In the genomic region with DNA sequence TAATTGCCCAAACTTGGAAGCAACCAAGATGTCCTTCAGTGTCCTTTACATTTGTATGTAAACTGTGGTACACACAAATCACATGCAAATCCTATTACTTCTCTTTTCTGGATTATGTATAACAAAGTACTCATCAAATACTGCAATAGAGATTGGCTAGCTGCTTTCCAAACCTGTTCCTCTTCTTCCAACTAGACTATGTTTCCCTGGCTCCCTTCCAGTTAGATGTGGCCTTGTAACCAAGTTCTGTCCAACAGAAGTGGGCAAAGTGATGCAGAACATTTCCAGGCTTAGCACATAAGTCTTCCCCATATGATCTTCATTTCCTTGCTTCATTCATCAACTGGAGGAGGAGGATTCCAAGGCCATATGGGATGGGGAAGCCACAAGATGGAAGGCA, we compare ENCODE assay signal across 19 cellular contexts.
"Had no signal": no experiment of that assay in that cellular context is flagged by ENCODE, and none has a peak within 500 bp of the region (broad histone marks: within the 10 kb centered on the region; RNA-seq: fewer than 3 reads in every experiment).

No MANE protein-coding gene starts in this region.

- H3K27me3 Mint-ChIP-seq: activated naive CD8-positive, alpha-beta T cell treated with anti-CD3 and anti-CD28 coated beads, Interleukin-2, amount 10 ng/mL, durations not matched to agents 7 days and 5 days; dendritic cell treated with granulocyte-macrophage colony-stimulating factor and Interleukin-4, amounts not matched to agents 40 ng/mL and 50 ng/mL, for 4 days; effector memory CD8-positive, alpha-beta T cell; naive thymus-derived CD4-positive, alpha-beta T cell had no signal

- H3K27ac ChIP-seq: brain microvascular endothelial cell, thoracic aorta had no signal

- ATAC-seq: effector memory CD8-positive, alpha-beta T cell; left colon; naive thymus-derived CD4-positive, alpha-beta T cell had no signal

- H3K27me3 ChIP-seq: brain microvascular endothelial cell had no signal

- H3K36me3 ChIP-seq: brain microvascular endothelial cell, thoracic aorta had no signal

- H3K9me3 ChIP-seq: thoracic aorta had no signal

- H3K4me3 ChIP-seq: lung, thoracic aorta had no signal

- FAIRE-seq: islet of Langerhans had no signal

- H3K4me3 Mint-ChIP-seq: activated naive CD8-positive, alpha-beta T cell treated with anti-CD3 and anti-CD28 coated beads, Interleukin-2, amount 10 ng/mL, durations not matched to agents 7 days and 5 days; activated T-helper 1 cell treated with anti-CD3 and anti-CD28 coated beads, Interleukin-12 subunit alpha, Interleukin-12 subunit beta, Interleukin-2, Interleukin-4 antibody, amounts not matched to agents 30 ng/mL and 10 ng/mL and 1 ng/mL, durations not matched to agents 14 hours and 24 hours and 36 hours; dendritic cell treated with granulocyte-macrophage colony-stimulating factor and Interleukin-4, amounts not matched to agents 40 ng/mL and 50 ng/mL, for 4 days; effector memory CD8-positive, alpha-beta T cell; naive thymus-derived CD4-positive, alpha-beta T cell had no signal

- DNase-seq: activated CD4-positive, CD25-positive, alpha-beta regulatory T cell treated with anti-CD3 and anti-CD28 coated beads, Interleukin-2, amount 50 U/mL, for 72 hours; activated naive CD4-positive, alpha-beta T cell; activated naive CD8-positive, alpha-beta T cell treated with anti-CD3 and anti-CD28 coated beads, Interleukin-2, amount 10 ng/mL, durations not matched to agents 7 days and 5 days; anterior cingulate cortex; brain microvascular endothelial cell; effector memory CD8-positive, alpha-beta T cell; foreskin melanocyte; head of caudate nucleus; left colon; naive thymus-derived CD4-positive, alpha-beta T cell; retina; stimulated activated CD4-positive, alpha-beta T cell treated with anti-CD3 and anti-CD28 coated beads, Interleukin-12 subunit alpha, Interleukin-12 subunit beta, amount 100 ng/mL, for 4 hours; stimulated activated CD4-positive, alpha-beta T cell treated with anti-CD3 and anti-CD28 coated beads, Interleukin-2, amount 100 ng/mL, for 24 hours; T1000 had no signal

- H3K36me3 Mint-ChIP-seq: activated naive CD8-positive, alpha-beta T cell treated with anti-CD3 and anti-CD28 coated beads, Interleukin-2, amount 10 ng/mL, durations not matched to agents 7 days and 5 days had no signal

- H3K9me3 Mint-ChIP-seq: dendritic cell treated with granulocyte-macrophage colony-stimulating factor and Interleukin-4, amounts not matched to agents 40 ng/mL and 50 ng/mL, for 4 days; effector memory CD8-positive, alpha-beta T cell had no signal

- H3K27ac Mint-ChIP-seq: activated naive CD8-positive, alpha-beta T cell treated with anti-CD3 and anti-CD28 coated beads, Interleukin-2, amount 10 ng/mL, durations not matched to agents 7 days and 5 days; activated T-helper 1 cell treated with anti-CD3 and anti-CD28 coated beads, Interleukin-12 subunit alpha, Interleukin-12 subunit beta, Interleukin-2, Interleukin-4 antibody, amounts not matched to agents 30 ng/mL and 10 ng/mL and 1 ng/mL, durations not matched to agents 14 hours and 24 hours and 36 hours; dendritic cell treated with granulocyte-macrophage colony-stimulating factor and Interleukin-4, amounts not matched to agents 40 ng/mL and 50 ng/mL, for 4 days; effector memory CD8-positive, alpha-beta T cell; naive thymus-derived CD4-positive, alpha-beta T cell had no signal
